In genomic region chr5:164327166-164327565, GRCh38 we compare ENCODE assay signal across 7 cellular contexts.
DNase-seq lines count a peak whose midpoint lies in the region; ATAC-seq, FAIRE-seq and TF ChIP-seq lines count a peak whose summit lies in the region.
"Not testable (repeated sequence)": the region's sequence is repeated elsewhere in the genome, so short reads cannot be mapped to it uniquely, and the experiment has no call there.

No MANE protein-coding gene starts in this region.

- FAIRE-seq in K562 (lab: Jason Lieb, UNC), result not testable (repeated sequence)

- H2AFZ ChIP-seq in K562 (ENCODE audit: low read depth, low read length), result not testable (repeated sequence)

- not testable (repeated sequence) for ATAC-seq in K562

- not testable (repeated sequence) for H3K9me3 ChIP-seq in K562 (replicated peaks; ENCODE audit: control insufficient read depth, insufficient read depth, low read depth, low read length)

- not testable (repeated sequence) for TF ChIP-seq POLR2A in K562 (conservative IDR thresholded peaks at IDR 0.05)

- H3K9ac ChIP-seq in K562 (ENCODE audit: insufficient read depth in 1 of 2, low read depth in 2 of 2, low read length in 2 of 2), result not testable (repeated sequence)

- H3K4me1 Mint-ChIP-seq in nephron progenitor cell, result not testable (repeated sequence)

- H3K27ac ChIP-seq in K562 (ENCODE audit: extremely low read depth, low read depth, low read length), result not testable (repeated sequence)

- TF ChIP-seq RAD21 in K562 (CRISPR knock-in tag; conservative IDR thresholded peaks at IDR 0.05 in 1 of 2, IDR thresholded peaks at IDR 0.05 in 1 of 2), result peak in 1 of 2 experiments; percentile 16; a peak in 1 of 4 replicates

- not testable (repeated sequence) for H3K27me3 ChIP-seq in K562 (ENCODE audit: control insufficient read depth in 2 of 2, insufficient read depth in 2 of 2, low read length in 2 of 2)

- not testable (repeated sequence) for H3K27ac Mint-ChIP-seq in nephron progenitor cell

- H3K79me2 ChIP-seq in K562 (ENCODE audit: control insufficient read depth, insufficient read depth, low read length), result not testable (repeated sequence)

- not testable (repeated sequence) for H3K4me3 Mint-ChIP-seq in nephron progenitor cell

- DNase-seq in A172 (ENCODE audit: low spot score), result peak; percentile 14
- peak; percentile 32 for DNase-seq in ELF-1 (ENCODE audit: low read depth, low spot score)
- peak; percentile 16 for DNase-seq in NCI-H226
- DNase-seq in SK-N-DZ (ENCODE audit: low spot score), result peak; percentile 79
- DNase-seq in K562 (ENCODE audit: extremely low read depth in 1 of 4, low spot score in 3 of 4), result not testable (repeated sequence)
- peak; percentile 24 for DNase-seq in fibroblast of the aortic adventitia (ENCODE audit: low read depth)
- DNase-seq in nephron progenitor cell, result peak; percentile 19

- not testable (repeated sequence) for H3K9me1 ChIP-seq in K562 (ENCODE audit: control insufficient read depth, insufficient read depth, low read length)

- not testable (repeated sequence) for BruUV-seq in K562 (replicated peaks; lab: Mats Ljungman, UMichigan)

- H3K4me2 ChIP-seq in K562 (ENCODE audit: insufficient read depth, low read length), result not testable (repeated sequence)

- not testable (repeated sequence) for H3K4me1 ChIP-seq in K562 (replicated peaks in 1 of 2; ENCODE audit: control insufficient read depth in 2 of 2, insufficient read depth in 2 of 2, low read length in 2 of 2)

- not testable (repeated sequence) for H3K36me3 Mint-ChIP-seq in nephron progenitor cell (ENCODE audit: low read depth)

- H3K4me3 ChIP-seq in K562; fibroblast of the aortic adventitia (ENCODE audit: low read depth, low read length): not testable (repeated sequence)

- 75% methylated on average over 5 of the region's 5 CpGs for WGBS in K562 (ENCODE audit: insufficient coverage, low coverage, missing lambda C conversion rate)

- not testable (repeated sequence) for H4K20me1 ChIP-seq in K562 (replicated peaks; ENCODE audit: control insufficient read depth, insufficient read depth, low read length)

- peak; percentile 43; the same call in 1 of the 2 replicates for TF ChIP-seq EP300 in K562 (IDR thresholded peaks at IDR 0.05; ENCODE audit: low read length)

- H3K9me3 Mint-ChIP-seq in nephron progenitor cell, result peaks cover 29% of the 10 kb centered on the region

- H3K36me3 ChIP-seq in K562 (ENCODE audit: control insufficient read depth, insufficient read depth, low read length), result not testable (repeated sequence)

- intact Hi-C loops in K562 (cut with micrococcal nuclease), result not testable (repeated sequence)

- in situ Hi-C loops in K562 (cut with MboI), result not testable (repeated sequence)

- CTCF ChIA-PET in K562 (lab: Yijun Ruan, JAX; ENCODE audit: low intra/inter-chr PET ratio), result not testable (repeated sequence)

- H3K27me3 Mint-ChIP-seq in nephron progenitor cell (ENCODE audit: low read depth, poor library complexity), result not testable (repeated sequence)

- POLR2A ChIA-PET in K562 (lab: Yijun Ruan, JAX), result not testable (repeated sequence)

- TF ChIP-seq CTCF in K562 (IDR thresholded peaks at IDR 0.05 in 2 of 3, conservative IDR thresholded peaks at IDR 0.05 in 1 of 3; ENCODE audit: insufficient read depth in 2 of 3, low read depth in 1 of 3, low read length in 3 of 3); fibroblast of the aortic adventitia (IDR thresholded peaks at IDR 0.05; ENCODE audit: insufficient read depth, low read length); nephron progenitor cell (IDR thresholded peaks at IDR 0.05): not testable (repeated sequence)

TF ChIP-seq in K562, 482 proteins besides CTCF, POLR2A, EP300 and RAD21:
- TF ChIP-seq CBX5 (IDR thresholded peaks at IDR 0.05; ENCODE audit: borderline replicate concordance, low read depth) (peak; percentile 96), CBX1 (IDR thresholded peaks at IDR 0.05; ENCODE audit: low read depth) (peak; percentile 83; the same call in 1 of the 2 replicates), CBX3 (IDR thresholded peaks at IDR 0.05; ENCODE audit: borderline replicate concordance in 1 of 2, low read length in 2 of 2) (peak in 1 of 2 experiments; percentile 95; a peak in 2 of 3 replicates), TRIM28 (IDR thresholded peaks at IDR 0.05) (peak; percentile 91), TRIM24 (IDR thresholded peaks at IDR 0.05) (peak; percentile 8 to 62; a peak in 1 of 4 replicates), CHAMP1 (IDR thresholded peaks at IDR 0.05) (peak; percentile 62), MTA3 (IDR thresholded peaks at IDR 0.05; ENCODE audit: borderline replicate concordance) (0 out of 2 replicates have a peak, but pooled peaks have one; percentile 27)
- TF ChIP-seq, protein P1, sequence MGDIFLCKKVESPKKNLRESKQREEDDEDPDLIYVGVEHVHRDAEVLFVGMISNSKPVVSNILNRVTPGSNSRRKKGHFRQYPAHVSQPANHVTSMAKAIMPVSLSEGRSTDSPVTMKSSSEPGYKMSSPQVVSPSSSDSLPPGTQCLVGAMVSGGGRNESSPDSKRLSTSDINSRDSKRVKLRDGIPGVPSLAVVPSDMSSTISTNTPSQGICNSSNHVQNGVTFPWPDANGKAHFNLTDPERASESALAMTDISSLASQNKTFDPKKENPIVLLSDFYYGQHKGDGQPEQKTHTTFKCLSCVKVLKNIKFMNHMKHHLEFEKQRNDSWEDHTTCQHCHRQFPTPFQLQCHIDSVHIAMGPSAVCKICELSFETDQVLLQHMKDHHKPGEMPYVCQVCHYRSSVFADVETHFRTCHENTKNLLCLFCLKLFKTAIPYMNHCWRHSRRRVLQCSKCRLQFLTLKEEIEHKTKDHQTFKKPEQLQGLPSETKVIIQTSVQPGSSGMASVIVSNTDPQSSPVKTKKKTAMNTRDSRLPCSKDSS (IDR thresholded peaks at IDR 0.05; ENCODE audit: low read depth, partially characterized antibody), result peak; percentile 36
